In genomic region chr6:24919404-24919892, GRCh38 we compare ENCODE assay signal across 9 cellular contexts. TPM values are rescaled to one million over a fixed set of nuclear protein-coding genes. Genes with fewer than 3 reads are reported as not detected.
DNase-seq lines count a peak whose midpoint lies in the region; ATAC-seq lines count a peak whose summit lies in the region.
"Had no signal": no experiment of that assay in that cellular context is flagged by ENCODE, and none has a peak within 500 bp of the region (broad histone marks: within the 10 kb centered on the region; RNA-seq: fewer than 3 reads in every experiment).

No MANE protein-coding gene starts in this region.

- ATAC-seq in GM19438 (IDR thresholded peaks at IDR 0.05; ENCODE audit: low read depth, unreplicated experiment): peak; percentile 62

- H4K20me1 ChIP-seq in BLaER1 treated with 17β-estradiol and CSF1 and Interleukin-3, amounts not matched to agents 10 nM and 100 nM: peaks cover 0 to 58% (median 0%) of the 10 kb centered on the region in 11 experiments; a peak in 5 of 22 replicates

- no peaks in the 10 kb centered on the region for H3K27me3 Mint-ChIP-seq in activated naive CD8-positive, alpha-beta T cell treated with anti-CD3 and anti-CD28 coated beads for 36 hours

- peak overlapping the region in 5 of 10 experiments; percentile 3 to 22 (median 20); a peak in 5 of 20 replicates for H3K4me3 ChIP-seq in BLaER1 treated with 17β-estradiol and CSF1 and Interleukin-3, amounts not matched to agents 10 nM and 100 nM
- H3K4me3 ChIP-seq in MG63: no peak overlapping the region
- H3K4me3 ChIP-seq: lower lobe of right lung had no signal

- peaks cover 54 to 79% (median 65%) of the 10 kb centered on the region in 10 experiments for H3K4me1 ChIP-seq in BLaER1 treated with 17β-estradiol and CSF1 and Interleukin-3, amounts not matched to agents 10 nM and 100 nM

- peaks cover 0 to 27% (median 0%) of the 10 kb centered on the region in 11 experiments; a peak in 5 of 22 replicates for H3K36me3 ChIP-seq in BLaER1 treated with 17β-estradiol and CSF1 and Interleukin-3, amounts not matched to agents 10 nM and 100 nM
- no peaks in the 10 kb centered on the region for H3K36me3 ChIP-seq in MG63
- H3K36me3 ChIP-seq: lower lobe of right lung had no signal

- peaks cover 89% of the 10 kb centered on the region for H3K4me1 Mint-ChIP-seq in activated naive CD8-positive, alpha-beta T cell treated with anti-CD3 and anti-CD28 coated beads for 36 hours

- DNase-seq in NCI-H1105 treated with DMSO at 0.1 percent for 48 hours (lab: John Stamatoyannopoulos, UW): peak; percentile 92
- no peak for DNase-seq in activated naive CD8-positive, alpha-beta T cell treated with anti-CD3 and anti-CD28 coated beads for 36 hours
- no peak for DNase-seq in glomerular visceral epithelial cell (ENCODE audit: extremely low spot score)
- DNase-seq in ecto neural progenitor cell (ENCODE audit: low spot score): no peak
- no peak for DNase-seq in MG63
- no peak for DNase-seq in GM03348 (ENCODE audit: low spot score)
- DNase-seq: lower lobe of right lung had no signal

- peak overlapping the region; percentile 95 for H3K27ac Mint-ChIP-seq in activated naive CD8-positive, alpha-beta T cell treated with anti-CD3 and anti-CD28 coated beads for 36 hours

- H3K27me3 ChIP-seq in BLaER1 treated with 17β-estradiol and CSF1 and Interleukin-3, amounts not matched to agents 10 nM and 100 nM: no peaks in the 10 kb centered on the region
- no peaks in the 10 kb centered on the region for H3K27me3 ChIP-seq in MG63

- H3K27ac ChIP-seq in BLaER1 treated with 17β-estradiol and CSF1 and Interleukin-3, amounts not matched to agents 10 nM and 100 nM: peak overlapping the region in 9 of 11 experiments; percentile 27 to 78 (median 72); a peak in 18 of 22 replicates
- H3K27ac ChIP-seq: lower lobe of right lung had no signal

- no peaks in the 10 kb centered on the region for H3K9me3 ChIP-seq in BLaER1 treated with 17β-estradiol and CSF1 and Interleukin-3, amounts not matched to agents 10 nM and 100 nM (replicated peaks in 1 of 11)
- H3K9me3 ChIP-seq in MG63: no peaks in the 10 kb centered on the region
- H3K9me3 ChIP-seq: lower lobe of right lung had no signal

- H3K4me2 ChIP-seq in BLaER1 treated with 17β-estradiol and CSF1 and Interleukin-3, amounts not matched to agents 10 nM and 100 nM: peak overlapping the region; percentile 65 to 88 (median 82)

- H3K9me3 Mint-ChIP-seq in activated naive CD8-positive, alpha-beta T cell treated with anti-CD3 and anti-CD28 coated beads for 36 hours: no peaks in the 10 kb centered on the region

- H3K36me3 Mint-ChIP-seq in activated naive CD8-positive, alpha-beta T cell treated with anti-CD3 and anti-CD28 coated beads for 36 hours: peaks cover 30% of the 10 kb centered on the region

- peak overlapping the region; percentile 59 for H3K4me3 Mint-ChIP-seq in activated naive CD8-positive, alpha-beta T cell treated with anti-CD3 and anti-CD28 coated beads for 36 hours

- H3K9ac ChIP-seq in BLaER1 treated with 17β-estradiol and CSF1 and Interleukin-3, amounts not matched to agents 10 nM and 100 nM: peak overlapping the region in 10 of 11 experiments; percentile 5 to 67 (median 58); a peak in 18 of 22 replicates

RNA-seq across cellular contexts. Expression of gene RIPOR2, which starts 16.3 kb away (rescaled TPM):
- 10 to 100 TPM; 75.2 to 80.0 TPM for total RNA-seq in activated naive CD8-positive, alpha-beta T cell treated with anti-CD3 and anti-CD28 coated beads for 36 hours
- 0.40 and 0.42 TPM in 2 replicates for total RNA-seq in MG63 (2014; rRNA removed; shearing (Covaris generic); ENCODE audit: low replicate concordance)

Comparison
In these comparisons a context has a peak if more than half of its experiments do, and no peak if none do; other contexts are left out.
1. RNA of gene RIPOR2, which starts 16.3 kb away (total RNA-seq): 75.2 to 80.0 TPM in activated naive CD8-positive, alpha-beta T cell treated with anti-CD3 and anti-CD28 coated beads for 36 hours; 0.40 to 0.42 TPM in MG63; every median in the first group is over 10 times any median in the second.